10 cellular contexts compared by ENCODE assay signal in the genomic region with DNA sequence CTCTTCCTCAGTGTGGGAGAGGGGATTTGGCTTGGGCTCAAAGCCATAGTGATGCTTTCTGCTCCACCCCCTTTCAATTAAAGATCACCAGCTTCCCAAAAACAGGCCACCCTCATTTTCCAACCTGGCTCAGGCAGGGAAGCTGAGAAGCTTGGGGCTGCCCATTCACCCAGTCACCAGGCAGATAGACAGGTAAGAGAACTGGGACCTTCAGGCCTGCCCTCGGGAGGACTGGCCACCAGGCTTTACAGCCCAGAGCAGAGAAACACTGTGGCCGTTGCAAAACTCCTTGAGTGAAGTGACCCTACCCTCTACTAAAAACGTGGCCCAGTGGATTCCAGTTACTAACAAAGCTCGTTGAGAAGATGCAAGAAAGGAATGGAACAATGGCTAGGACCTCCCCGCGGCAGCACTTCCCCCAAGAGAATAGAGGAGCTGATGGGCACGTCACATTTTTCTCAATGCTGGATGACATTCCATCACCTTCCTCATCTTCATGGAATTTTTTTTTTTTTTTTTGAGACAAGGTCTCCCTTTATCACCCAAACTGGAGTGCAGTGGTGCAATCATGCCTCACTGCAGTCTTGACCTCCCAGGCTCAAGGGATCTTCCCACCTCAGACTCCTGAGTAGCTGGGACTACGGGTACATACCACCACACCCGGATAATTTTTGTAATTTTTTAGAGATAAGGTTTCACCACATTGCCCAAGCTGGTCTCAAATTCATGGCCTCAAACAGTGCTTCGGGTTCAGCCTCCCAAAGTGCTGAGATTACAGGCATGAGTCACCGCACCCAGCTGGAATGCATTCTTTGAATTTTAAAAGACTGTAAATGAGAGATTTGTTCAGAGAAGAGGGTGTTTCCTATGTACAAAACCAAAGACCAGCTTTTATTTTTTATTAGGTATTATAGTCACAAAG. TPM values are rescaled to one million over a fixed set of nuclear protein-coding genes. Genes with fewer than 3 reads are reported as not detected.
A peak's percentile ranks its signal among the peaks of the same experiment; 100 is the strongest.
DNase-seq lines count a peak whose midpoint lies in the region; ATAC-seq and TF ChIP-seq lines count a peak whose summit lies in the region.
"Had no signal": no experiment of that assay in that cellular context is flagged by ENCODE, and none has a peak within 500 bp of the region (broad histone marks: within the 10 kb centered on the region; RNA-seq: fewer than 3 reads in every experiment).

No MANE protein-coding gene starts in this region.

- no peak overlapping the region for H3K4me3 ChIP-seq in heart right ventricle
- no peak overlapping the region for H3K4me3 ChIP-seq in stomach
- no peak overlapping the region for H3K4me3 ChIP-seq in ascending aorta

- no peak overlapping the region for H3K4me3 Mint-ChIP-seq in stimulated activated naive B cell treated with anti-CD40 and anti-IgM and Interleukin-4, amounts not matched to agents 10 μg/mL and 1 μg/mL and 100 μg/mL, for 72 hours
- H3K4me3 Mint-ChIP-seq: memory B cell had no signal

- peaks cover 12 to 18% of the 10 kb centered on the region in 2 donors for H3K4me1 Mint-ChIP-seq in stimulated activated naive B cell treated with anti-CD40 and anti-IgM and Interleukin-4, amounts not matched to agents 10 μg/mL and 1 μg/mL and 100 μg/mL, for 72 hours
- H3K4me1 Mint-ChIP-seq: memory B cell had no signal

- H3K27ac ChIP-seq in heart right ventricle: peak overlapping the region in 2 of 10 donors; percentile 1 to 33
- peak overlapping the region in 4 of 5 donors; percentile 34 to 84 (median 75) for H3K27ac ChIP-seq in stomach
- no peak overlapping the region for H3K27ac ChIP-seq in ascending aorta

- H3K36me3 ChIP-seq in heart right ventricle: no peaks in the 10 kb centered on the region
- no peaks in the 10 kb centered on the region for H3K36me3 ChIP-seq in stomach
- H3K36me3 ChIP-seq in ascending aorta: no peaks in the 10 kb centered on the region

- H3K36me3 Mint-ChIP-seq in stimulated activated naive B cell treated with anti-CD40 and anti-IgM and Interleukin-4, amounts not matched to agents 10 μg/mL and 1 μg/mL and 100 μg/mL, for 72 hours: no peaks in the 10 kb centered on the region
- H3K36me3 Mint-ChIP-seq: memory B cell had no signal

- peaks cover 0 to 38% (median 15%) of the 10 kb centered on the region in 9 donors for H3K4me1 ChIP-seq in heart right ventricle
- peaks cover 11 to 59% (median 23%) of the 10 kb centered on the region in 4 donors for H3K4me1 ChIP-seq in stomach
- peaks cover 3 to 4% of the 10 kb centered on the region in 2 donors for H3K4me1 ChIP-seq in ascending aorta

- no peak overlapping the region for H3K27ac Mint-ChIP-seq in stimulated activated naive B cell treated with anti-CD40 and anti-IgM and Interleukin-4, amounts not matched to agents 10 μg/mL and 1 μg/mL and 100 μg/mL, for 72 hours
- H3K27ac Mint-ChIP-seq: memory B cell had no signal

- intact Hi-C loops in heart right ventricle (cut with DNase I) (no loop called here), stomach (cut with DNase I; ENCODE audit: low total_unique reads) (no loop called here), ascending aorta (cut with DNase I) (no loop called here)

- ATAC-seq in SK-N-SH treated with all-trans-retinoic acid at 6 μM for 48 hours (peak; percentile 89), heart right ventricle (peak in 5 of 8 donors; percentile 24 to 82 (median 46))
- no peak for ATAC-seq in stimulated activated naive B cell treated with anti-CD40 and anti-IgM and Interleukin-4, amounts not matched to agents 10 μg/mL and 1 μg/mL and 100 μg/mL, for 72 hours (replicated peaks)

- DNase-seq in DMS53 (lab: John Stamatoyannopoulos, UW): peak; percentile 13
- DNase-seq in DMS53 treated with DMSO at 0.1 percent for 48 hours (lab: John Stamatoyannopoulos, UW; ENCODE audit: unreplicated experiment): no peak
- no peak for DNase-seq in heart right ventricle
- DNase-seq in stomach: peak; percentile 54
- DNase-seq in stimulated activated naive B cell treated with anti-CD40 and anti-IgM and Interleukin-4, amounts not matched to agents 10 μg/mL and 1 μg/mL and 100 μg/mL, for 72 hours: no peak
- no peak for DNase-seq in activated naive CD4-positive, alpha-beta T cell (lab: John Stamatoyannopoulos, UW)
- no peak for DNase-seq in ascending aorta (ENCODE audit: low spot score in 2 of 2)

- no peaks in the 10 kb centered on the region for H3K27me3 ChIP-seq in heart right ventricle
- no peaks in the 10 kb centered on the region for H3K27me3 ChIP-seq in stomach
- H3K27me3 ChIP-seq in ascending aorta: no peaks in the 10 kb centered on the region

- H3K9me3 ChIP-seq in heart right ventricle (no peaks in the 10 kb centered on the region), stomach (no peaks in the 10 kb centered on the region), ascending aorta (no peaks in the 10 kb centered on the region)

- WGBS in heart right ventricle, 2 donors: 72 to 74% methylated on average over 11 of the region's 11 CpGs
- WGBS in stomach, 5 donors: 62 to 75% (median 66%) methylated on average over 11 of the region's 11 CpGs

- TF ChIP-seq EP300 in stomach (IDR thresholded peaks at IDR 0.05): no peak

- H3K27me3 Mint-ChIP-seq in stimulated activated naive B cell treated with anti-CD40 and anti-IgM and Interleukin-4, amounts not matched to agents 10 μg/mL and 1 μg/mL and 100 μg/mL, for 72 hours: peaks cover 0 to 16% of the 10 kb centered on the region in 2 donors

- no peaks in the 10 kb centered on the region for H3K9me3 Mint-ChIP-seq in stimulated activated naive B cell treated with anti-CD40 and anti-IgM and Interleukin-4, amounts not matched to agents 10 μg/mL and 1 μg/mL and 100 μg/mL, for 72 hours
- H3K9me3 Mint-ChIP-seq: memory B cell had no signal

- no peak for TF ChIP-seq POLR2A in stomach (IDR thresholded peaks at IDR 0.05)

- TF ChIP-seq CTCF in heart right ventricle (IDR thresholded peaks at IDR 0.05) (no peak), stomach (IDR thresholded peaks at IDR 0.05) (no peak), ascending aorta (IDR thresholded peaks at IDR 0.05) (no peak)

TF ChIP-seq in SK-N-SH treated with all-trans-retinoic acid at 6 μM for 48 hours, 23 proteins besides CTCF, POLR2A, EP300 and RAD21:
- TF ChIP-seq OSR1 (CRISPR knock-in tag; IDR thresholded peaks at IDR 0.05) (no peak), ISL1 (CRISPR knock-in tag; IDR thresholded peaks at IDR 0.05) (peak; percentile 56)

RNA-seq across cellular contexts. Expression of gene LIPC, which starts 37.9 kb away (rescaled TPM):
- total RNA-seq in heart right ventricle (1 to 10 TPM in 1 of 10 donors, under 1 TPM in 8, not detected in 1; 0.23 to 1.3 (median 0.42) TPM), stomach (1 to 10 TPM in 1 of 5 donors, under 1 TPM in 1, not detected in 3; 0.58 to 7.5 TPM), ascending aorta (not detected)
- polyA plus RNA-seq in heart right ventricle (under 1 TPM; 0.22 to 0.44 TPM), stomach (under 1 TPM in 2 of 3 donors, not detected in 1; 0.23 to 0.93 TPM)
- total RNA-seq: NCI-H460 had no signal

Comparison
In these comparisons a context has a peak if more than half of its experiments do, and no peak if none do; other contexts are left out.
1. DNase-seq: peak in DMS53 (single experiment) and stomach (single experiment); none in DMS53 treated with DMSO at 0.1 percent for 48 hours (single experiment), heart right ventricle (0 of 2), stimulated activated naive B cell treated with anti-CD40 and anti-IgM and Interleukin-4, amounts not matched to agents 10 μg/mL and 1 μg/mL and 100 μg/mL, for 72 hours (single experiment), activated naive CD4-positive, alpha-beta T cell (0 of 4) and ascending aorta (0 of 2).
2. ATAC-seq: peak in SK-N-SH treated with all-trans-retinoic acid at 6 μM for 48 hours (single experiment) and heart right ventricle (5 of 8); none in stimulated activated naive B cell treated with anti-CD40 and anti-IgM and Interleukin-4, amounts not matched to agents 10 μg/mL and 1 μg/mL and 100 μg/mL, for 72 hours (0 of 2).
3. H3K27ac ChIP-seq: peak in stomach (4 of 5); none in ascending aorta (0 of 2).